ENCODE assay signal across 29 cellular contexts in the genomic region with DNA sequence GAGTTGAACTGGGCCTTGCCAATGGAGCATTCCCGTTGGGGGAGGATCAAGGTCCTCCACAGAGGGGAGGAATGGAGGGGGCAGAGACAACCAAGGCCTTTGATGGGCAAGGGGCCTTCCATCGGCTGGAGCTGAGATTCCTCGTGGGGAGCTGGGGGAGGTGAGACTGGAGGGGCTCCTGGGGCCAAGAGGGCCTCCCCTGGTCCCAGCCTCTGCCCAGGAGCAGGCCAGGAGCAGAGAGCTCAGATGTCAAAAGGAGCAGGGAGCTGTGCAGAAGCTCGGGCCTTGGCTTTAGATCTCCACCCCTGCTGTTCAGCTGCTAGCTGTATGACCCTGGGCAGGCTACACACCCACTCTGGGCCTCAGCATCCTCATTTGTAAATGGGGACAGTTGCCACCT. TPM values are rescaled to one million over a fixed set of nuclear protein-coding genes. Genes with fewer than 3 reads are reported as not detected.
"Had no signal": no experiment of that assay in that cellular context is flagged by ENCODE, and none has a peak within 500 bp of the region (broad histone marks: within the 10 kb centered on the region; RNA-seq: fewer than 3 reads in every experiment).

No MANE protein-coding gene starts in this region.

- H3K4me3 ChIP-seq: MG63, PC-9, SJCRH30, SK-N-MC had no signal

- H3K9me3 ChIP-seq: MG63, SJCRH30 had no signal

- FAIRE-seq: RCC 7860 had no signal

- H3K27ac ChIP-seq: PC-9, RWPE1, SJCRH30, SK-N-MC had no signal

- ATAC-seq: Panc1, Right ventricle myocardium inferior, SK-N-SH treated with all-trans-retinoic acid at 6 μM for 48 hours had no signal

- H3K4me2 ChIP-seq: PC-9 had no signal

- H2AFZ ChIP-seq: PC-9 had no signal

- H3K27me3 ChIP-seq: MG63, SJCRH30 had no signal

- DNase-seq: Kasumi-1, KG1, MG63, NCI-H1048, NCI-H1105 treated with DMSO at 0.1 percent for 48 hours, NCI-H1436, NCI-H146, NCI-H1694, NCI-H187, NCI-H1930, NCI-H2171 treated with DMSO at 0.1 percent for 48 hours, NCI-H2227 treated with DMSO at 0.1 percent for 48 hours, NCI-H345, NCI-H446, NCI-H524 treated with DMSO at 0.1 percent for 48 hours, NCI-H526 treated with DMSO at 0.1 percent for 48 hours, NCI-H774, PC-9, SHP77, SIG-M5, SJCRH30 had no signal

- H3K36me3 ChIP-seq: MG63, SJCRH30 had no signal

RNA-seq across cellular contexts. Expression of a gene that starts 24.0 kb away (rescaled TPM):
- total RNA-seq: NCI-H460, RPMI7951 had no signal
